19 cellular contexts compared by ENCODE assay signal in the genomic region with DNA sequence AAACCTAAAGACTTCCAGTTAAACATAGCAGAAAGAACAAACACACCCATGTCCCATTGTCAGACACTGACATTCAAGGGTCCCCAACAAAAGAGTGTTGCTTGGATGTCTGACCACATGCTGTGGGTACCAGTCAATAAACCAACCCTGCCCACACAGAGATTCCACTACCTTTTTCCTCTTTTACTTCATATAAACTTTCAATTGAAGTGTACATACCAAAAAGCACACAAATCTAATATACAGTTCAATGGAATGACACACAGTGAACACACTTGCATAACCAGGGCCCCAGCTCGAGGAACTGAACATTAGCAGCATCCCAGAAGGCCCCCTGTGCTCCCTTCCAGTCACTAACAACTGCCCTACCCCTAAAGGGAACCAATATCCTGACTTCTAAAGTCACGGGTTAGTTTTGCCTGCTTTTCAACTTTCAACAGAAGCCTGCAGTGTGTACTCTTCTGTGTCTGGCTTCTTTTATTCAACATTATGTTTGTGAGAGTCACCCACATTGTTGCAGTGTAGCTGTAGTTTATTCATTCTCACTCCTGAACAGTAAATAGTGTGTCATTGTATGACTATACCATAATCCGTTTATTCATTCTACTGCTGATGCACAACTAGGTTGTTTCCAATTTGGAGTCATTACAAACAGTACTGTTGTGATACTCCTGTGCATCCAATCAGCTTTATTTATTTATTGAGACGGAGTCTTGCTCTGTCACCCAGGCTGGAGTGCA. TPM values are rescaled to one million over a fixed set of nuclear protein-coding genes. Genes with fewer than 3 reads are reported as not detected.
DNase-seq lines count a peak whose midpoint lies in the region; ATAC-seq, FAIRE-seq and TF ChIP-seq lines count a peak whose summit lies in the region.
"Had no signal": no experiment of that assay in that cellular context is flagged by ENCODE, and none has a peak within 500 bp of the region (broad histone marks: within the 10 kb centered on the region; RNA-seq: fewer than 3 reads in every experiment).

No MANE protein-coding gene starts in this region.

- H3K9me3 ChIP-seq in naive thymus-derived CD4-positive, alpha-beta T cell (ENCODE audit: control insufficient read depth in 2 of 3, low read length in 3 of 3) = no peaks in the 10 kb centered on the region
- H3K9me3 ChIP-seq: body of pancreas, lower lobe of right lung, vagina had no signal

- no peaks in the 10 kb centered on the region; the same call in 1 of the 2 replicates for H3K36me3 Mint-ChIP-seq in HFFc6 (ENCODE audit: low read depth)
- H3K36me3 Mint-ChIP-seq in naive thymus-derived CD4-positive, alpha-beta T cell = peaks cover 4 to 16% (median 10%) of the 10 kb centered on the region in 5 donors

- POLR2A ChIA-PET in naive thymus-derived CD4-positive, alpha-beta T cell (lab: Charles Lee) = interaction anchor here (2.4 kb wide), 1 partner anchor 18 kb away, joined by 10 read pairs; a partner anchor contains a TSS

- CTCF ChIA-PET in naive thymus-derived CD4-positive, alpha-beta T cell (lab: Charles Lee) = no interaction called here

- H3K4me3 ChIP-seq in bronchial epithelial cell (ENCODE audit: low read depth, low read length) = no peak overlapping the region
- no peak overlapping the region for H3K4me3 ChIP-seq in naive thymus-derived CD4-positive, alpha-beta T cell (ENCODE audit: low read length)
- H3K4me3 ChIP-seq: body of pancreas, coronary artery, lower lobe of right lung, vagina had no signal

- H3K27me3 ChIP-seq in bronchial epithelial cell (ENCODE audit: control insufficient read depth, insufficient read depth, low read length) = no peaks in the 10 kb centered on the region
- no peaks in the 10 kb centered on the region for H3K27me3 ChIP-seq in naive thymus-derived CD4-positive, alpha-beta T cell (ENCODE audit: control insufficient read depth in 2 of 2, insufficient read depth in 2 of 2, low read length in 2 of 2)
- H3K27me3 ChIP-seq: body of pancreas, vagina had no signal

- no peak for ATAC-seq in naive thymus-derived CD4-positive, alpha-beta T cell
- no peak for ATAC-seq in HG02970 (IDR thresholded peaks at IDR 0.05; ENCODE audit: low FRiP score, unreplicated experiment)
- ATAC-seq: body of pancreas, lower lobe of right lung had no signal

- intact Hi-C loops in naive thymus-derived CD4-positive, alpha-beta T cell (cut with micrococcal nuclease) = no loop called here

- no peaks in the 10 kb centered on the region for H3K9me3 Mint-ChIP-seq in HFFc6
- no peaks in the 10 kb centered on the region for H3K9me3 Mint-ChIP-seq in naive thymus-derived CD4-positive, alpha-beta T cell

- FAIRE-seq in bronchial epithelial cell (lab: Jason Lieb, UNC) = peak; percentile 7
- FAIRE-seq: endothelial cell of umbilical vein, GM18507 had no signal

- H3K36me3 ChIP-seq in bronchial epithelial cell (ENCODE audit: control insufficient read depth, insufficient read depth, low read length) = peaks cover 6% of the 10 kb centered on the region
- peaks cover 0 to 22% (median 0%) of the 10 kb centered on the region in 3 experiments for H3K36me3 ChIP-seq in naive thymus-derived CD4-positive, alpha-beta T cell (ENCODE audit: control insufficient read depth in 2 of 3, insufficient read depth in 3 of 3, low read length in 3 of 3)

- H3K4me1 ChIP-seq in naive thymus-derived CD4-positive, alpha-beta T cell (ENCODE audit: control insufficient read depth in 2 of 2, insufficient read depth in 2 of 2, low read length in 2 of 2) = no peaks in the 10 kb centered on the region
- H3K4me1 ChIP-seq: vagina had no signal

- peaks cover 28% of the 10 kb centered on the region for H3K4me1 Mint-ChIP-seq in HFFc6 (ENCODE audit: low read depth)
- H3K4me1 Mint-ChIP-seq in naive thymus-derived CD4-positive, alpha-beta T cell = peaks cover 5 to 51% (median 24%) of the 10 kb centered on the region in 7 donors

- H3K27me3 Mint-ChIP-seq in HFFc6 (ENCODE audit: insufficient read depth) = no peaks in the 10 kb centered on the region; the same call in 1 of the 2 replicates
- H3K27me3 Mint-ChIP-seq in naive thymus-derived CD4-positive, alpha-beta T cell = no peaks in the 10 kb centered on the region

- no peak for TF ChIP-seq CTCF in HFFc6 (IDR thresholded peaks at IDR 0.05)
- no peak for TF ChIP-seq CTCF in bronchial epithelial cell (IDR thresholded peaks at IDR 0.05; ENCODE audit: insufficient read depth, low read length, severe bottlenecking)

- H3K27ac ChIP-seq in naive thymus-derived CD4-positive, alpha-beta T cell (ENCODE audit: low read depth, low read length) = no peak overlapping the region
- H3K27ac ChIP-seq: body of pancreas, coronary artery, lower lobe of right lung, parathyroid adenoma, vagina had no signal

- DNase-seq in ELR (ENCODE audit: low read depth) = peak; percentile 66
- no peak for DNase-seq in HFFc6
- peak; percentile 74 for DNase-seq in bronchial epithelial cell (ENCODE audit: low read depth)
- no peak for DNase-seq in naive thymus-derived CD4-positive, alpha-beta T cell
- no peak for DNase-seq in NCI-H146 (lab: John Stamatoyannopoulos, UW)
- DNase-seq in iPS-NIHi7 (ENCODE audit: extremely low spot score) = no peak
- DNase-seq: AML-193; body of pancreas; lower lobe of right lung; MV-4-11; NCI-H2029; NCI-H446; stimulated activated CD4-positive, alpha-beta T cell treated with anti-CD3 and anti-CD28 coated beads, Interleukin-1b, Interleukin-23, amount 100 ng/mL, for 48 hours had no signal

- H3K4me3 Mint-ChIP-seq in HFFc6 = no peak overlapping the region
- no peak overlapping the region for H3K4me3 Mint-ChIP-seq in naive thymus-derived CD4-positive, alpha-beta T cell

- H3K27ac Mint-ChIP-seq in HFFc6 = peak overlapping the region; percentile 36
- H3K27ac Mint-ChIP-seq in naive thymus-derived CD4-positive, alpha-beta T cell = peak overlapping the region in 5 of 9 donors; percentile 9 to 63 (median 21)

RNA-seq across cellular contexts. Expression of a gene that starts 18.0 kb away (rescaled TPM):
- 10 to 100 TPM; 33.0 to 43.1 (median 37.6) TPM for total RNA-seq in HFFc6 (2021; fragmentation: NEBNext Ultra II Directional; extraction: Animal tissue kit (Norgen Biotek cat#: 25700))
- total RNA-seq in bronchial epithelial cell = 46.6 and 58.6 TPM in 2 replicates
- 10 to 100 TPM; 34.9 to 41.4 (median 39.4) TPM for total RNA-seq in naive thymus-derived CD4-positive, alpha-beta T cell
- polyA plus RNA-seq in naive thymus-derived CD4-positive, alpha-beta T cell = 10 to 100 TPM; 36.6 to 42.1 TPM

RNA-seq across cellular contexts. Expression of a gene that starts 49.1 kb away (rescaled TPM):
- 10 to 100 TPM in 4 of 6 experiments, 1 to 10 TPM in 2; 8.2 to 11.7 (median 10.6) TPM for total RNA-seq in HFFc6 (2021; fragmentation: NEBNext Ultra II Directional; extraction: Animal tissue kit (Norgen Biotek cat#: 25700))
- 28.2 and 33.2 TPM in 2 replicates for total RNA-seq in bronchial epithelial cell
- total RNA-seq in naive thymus-derived CD4-positive, alpha-beta T cell = 10 to 100 TPM; 31.0 to 50.9 (median 46.6) TPM
- polyA plus RNA-seq in naive thymus-derived CD4-positive, alpha-beta T cell = 10 to 100 TPM; 33.4 to 34.7 TPM

Comparison
In these comparisons a context has a peak if more than half of its experiments do, and no peak if none do; other contexts are left out.
1. DNase-seq: peak in ELR (single experiment) and bronchial epithelial cell (single experiment); none in HFFc6 (single experiment), naive thymus-derived CD4-positive, alpha-beta T cell (0 of 9), NCI-H146 (single experiment) and iPS-NIHi7 (single experiment).